Comparison of ENCODE assay signal across 8 cellular contexts in the genomic region with DNA sequence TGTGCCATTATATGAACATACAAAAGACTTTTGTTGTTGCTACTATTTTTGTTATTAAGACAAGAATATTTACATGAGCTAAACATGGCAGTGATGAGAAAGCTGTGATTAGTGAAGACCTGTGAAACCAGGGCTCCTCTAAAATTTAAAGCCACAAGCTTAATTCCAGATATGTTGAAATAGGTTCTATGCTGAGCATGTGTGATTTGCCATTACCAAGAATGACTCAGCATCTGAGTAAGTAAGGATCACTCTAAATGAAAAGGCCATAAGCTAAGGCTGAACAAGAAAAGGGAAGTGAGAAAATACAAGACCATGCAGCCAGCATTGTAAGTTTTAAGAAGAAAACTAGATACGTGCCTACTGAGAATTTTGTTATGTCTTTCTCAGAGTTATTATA.
A peak's percentile ranks its signal among the peaks of the same experiment; 100 is the strongest.
DNase-seq lines count a peak whose midpoint lies in the region; ATAC-seq and TF ChIP-seq lines count a peak whose summit lies in the region.

No MANE protein-coding gene starts in this region.

- H3K27ac ChIP-seq in brain microvascular endothelial cell = peak overlapping the region; percentile 25
- H3K27ac ChIP-seq in CD4-positive, alpha-beta T cell (ENCODE audit: low read depth, low read length) = no peak overlapping the region

- H3K27me3 ChIP-seq in brain microvascular endothelial cell (replicated peaks) = no peaks in the 10 kb centered on the region
- no peaks in the 10 kb centered on the region for H3K27me3 ChIP-seq in CD4-positive, alpha-beta T cell (ENCODE audit: control insufficient read depth, insufficient read depth, low read length)

- H3K36me3 Mint-ChIP-seq in CD4-positive, alpha-beta T cell (ENCODE audit: low read depth) = no peaks in the 10 kb centered on the region

- in situ Hi-C loops in KBM-7 (cut with MboI; ENCODE audit: low pct_unique_long_range_greater_than_20kb, low sequenced_read_pairs) (no loop called here), brain microvascular endothelial cell (cut with HindIII; ENCODE audit: low pct_ligation_motif_present, low sequenced_read_pairs) (no loop called here)

- peak; percentile 100 for ATAC-seq in GM21723 (IDR thresholded peaks at IDR 0.05; ENCODE audit: unreplicated experiment)
- ATAC-seq in CD4-positive, alpha-beta T cell (ENCODE audit: poor library complexity) = no peak

- H3K4me1 Mint-ChIP-seq in CD4-positive, alpha-beta T cell (ENCODE audit: low read depth) = peaks cover 16% of the 10 kb centered on the region

- no peak overlapping the region for H3K4me3 ChIP-seq in GM12865 (ENCODE audit: low read depth, low read length)
- no peak overlapping the region for H3K4me3 ChIP-seq in brain microvascular endothelial cell (ENCODE audit: low read depth, low read length)

- H3K9me3 Mint-ChIP-seq in CD4-positive, alpha-beta T cell = no peaks in the 10 kb centered on the region

- CTCF ChIA-PET in CD4-positive, alpha-beta T cell (lab: Charles Lee) = interaction anchor here (1.3 to 1.4 kb wide), 2 partner anchors 16 to 442 kb away, joined by 3 read pairs; no protein-coding TSS in a partner anchor
- CTCF ChIA-PET in HEK293T (lab: Yijun Ruan, JAX) = no interaction called here

- H3K4me3 Mint-ChIP-seq in CD4-positive, alpha-beta T cell = no peak overlapping the region

- DNase-seq in GM12865 (ENCODE audit: low read depth) = peak; percentile 88
- DNase-seq in KBM-7 = peak; percentile 72
- peak; percentile 50 for DNase-seq in brain microvascular endothelial cell
- DNase-seq in putamen (ENCODE audit: low spot score) = peak; percentile 22
- no peak for DNase-seq in CD4-positive, alpha-beta T cell
- no peak for DNase-seq in HEK293T (ENCODE audit: extremely low spot score)
- DNase-seq in stimulated activated CD4-positive, alpha-beta T cell treated with anti-CD3 and anti-CD28 coated beads, Interleukin-2, amount 100 ng/mL, for 24 hours = no peak

- H3K27me3 Mint-ChIP-seq in CD4-positive, alpha-beta T cell = no peaks in the 10 kb centered on the region

- H3K36me3 ChIP-seq in brain microvascular endothelial cell (replicated peaks) = no peaks in the 10 kb centered on the region

- POLR2A ChIA-PET in CD4-positive, alpha-beta T cell (lab: Charles Lee) = interaction anchor here (1.7 kb wide), 1 partner anchor 8 kb away, joined by 4 read pairs; no protein-coding TSS in a partner anchor
- POLR2A ChIA-PET in HEK293T (lab: Yijun Ruan, JAX) = no interaction called here

- H3K27ac Mint-ChIP-seq in CD4-positive, alpha-beta T cell = no peak overlapping the region

- intact Hi-C loops in CD4-positive, alpha-beta T cell (cut with DNase I, micrococcal nuclease) = no loop called here

- no peaks in the 10 kb centered on the region for H3K9me3 ChIP-seq in CD4-positive, alpha-beta T cell (ENCODE audit: control insufficient read depth, low read length)

- no peak for TF ChIP-seq CTCF in GM12865 (IDR thresholded peaks at IDR 0.05; ENCODE audit: insufficient read depth, low read depth, low read length, missing control alignments)
- no peak for TF ChIP-seq CTCF in brain microvascular endothelial cell (IDR thresholded peaks at IDR 0.05; ENCODE audit: low read depth, low read length, missing control alignments)
- no peak for TF ChIP-seq CTCF in CD4-positive, alpha-beta T cell (IDR thresholded peaks at IDR 0.05)

TF ChIP-seq in HEK293T, 16 proteins besides CTCF, POLR2A, EP300 and RAD21:
- TF ChIP-seq ZNF384 (IDR thresholded peaks at IDR 0.05) (no peak), TARDBP (IDR thresholded peaks at IDR 0.05) (no peak)

Comparison
In these comparisons a context has a peak if more than half of its experiments do, and no peak if none do; other contexts are left out.
1. DNase-seq: peak in GM12865 (single experiment), KBM-7 (single experiment), brain microvascular endothelial cell (single experiment) and putamen (single experiment); none in CD4-positive, alpha-beta T cell (0 of 10), HEK293T (single experiment) and stimulated activated CD4-positive, alpha-beta T cell treated with anti-CD3 and anti-CD28 coated beads, Interleukin-2, amount 100 ng/mL, for 24 hours (0 of 2).